Comparison of ENCODE assay signal across 8 cellular contexts in genomic region chr2:141437521-141437920, GRCh38.
"Had no signal": no experiment of that assay in that cellular context is flagged by ENCODE, and none has a peak within 500 bp of the region (broad histone marks: within the 10 kb centered on the region; RNA-seq: fewer than 3 reads in every experiment).

No MANE protein-coding gene starts in this region.

- FAIRE-seq: H1, H54, HepG2 had no signal

- H3K4me3 ChIP-seq: GM23338 had no signal

- ATAC-seq: GM23338, HepG2 had no signal

- H3K27ac ChIP-seq: HL-60 had no signal

- DNase-seq: H9, HCEC 1CT, KBM-7 had no signal
